Comparison of ENCODE assay signal across 8 cellular contexts in the genomic region with DNA sequence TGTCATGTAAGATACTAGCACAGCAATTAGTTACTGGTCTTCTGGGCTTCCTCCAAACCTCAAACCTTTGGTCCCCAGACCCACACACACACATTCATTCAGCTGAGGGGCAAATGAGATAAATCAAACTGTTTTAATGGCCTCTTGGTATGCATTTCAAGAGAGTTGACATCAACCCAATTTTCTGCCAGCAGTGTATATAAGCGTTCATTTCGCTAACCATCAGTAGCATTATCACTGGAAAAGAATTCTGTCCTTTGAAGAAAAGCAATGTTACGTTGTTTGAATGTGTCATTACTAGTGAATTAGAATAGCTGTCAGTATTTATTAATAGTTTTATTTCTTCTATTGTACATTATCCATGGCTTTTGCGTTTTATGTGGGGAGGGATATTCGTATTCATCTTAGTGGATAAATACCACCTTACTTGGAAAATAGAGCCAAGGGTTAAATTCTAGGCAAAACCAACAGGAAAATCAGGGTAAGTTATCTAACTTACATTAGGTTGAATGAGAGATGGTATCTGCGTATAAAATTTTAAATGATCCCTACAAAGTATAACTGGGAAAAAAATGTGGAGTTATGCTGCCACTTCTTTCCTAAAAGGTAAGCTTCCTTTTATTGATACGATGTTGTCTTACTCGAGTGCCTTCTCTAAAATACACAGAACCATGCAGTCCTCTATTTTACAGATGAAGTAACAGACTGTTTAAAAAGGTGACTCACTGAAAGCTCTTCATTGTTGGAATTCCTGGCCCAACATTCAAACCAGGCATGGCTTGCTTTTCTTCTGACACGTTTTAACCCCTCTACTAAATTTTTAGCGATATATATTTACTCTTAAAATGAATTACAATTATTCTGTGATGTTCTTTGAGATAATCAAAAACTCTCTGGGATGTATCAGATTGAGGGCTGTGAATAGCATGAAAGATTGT. TPM values are rescaled to one million over a fixed set of nuclear protein-coding genes. Genes with fewer than 3 reads are reported as not detected.
DNase-seq lines count a peak whose midpoint lies in the region; ATAC-seq and TF ChIP-seq lines count a peak whose summit lies in the region.

No MANE protein-coding gene starts in this region.

- H3K27me3 ChIP-seq in esophagus muscularis mucosa: no peaks in the 10 kb centered on the region
- H3K27me3 ChIP-seq in sigmoid colon: no peaks in the 10 kb centered on the region
- H3K27me3 ChIP-seq in ovary: no peaks in the 10 kb centered on the region

- TF ChIP-seq POLR2A in esophagus muscularis mucosa (IDR thresholded peaks at IDR 0.05; ENCODE audit: low read depth) (no peak), sigmoid colon (IDR thresholded peaks at IDR 0.05) (no peak), ovary (IDR thresholded peaks at IDR 0.05) (no peak)

- TF ChIP-seq CTCF in esophagus muscularis mucosa (IDR thresholded peaks at IDR 0.05) (no peak), sigmoid colon (IDR thresholded peaks at IDR 0.05) (no peak), ovary (IDR thresholded peaks at IDR 0.05) (no peak)

- H3K9me3 ChIP-seq in esophagus muscularis mucosa: no peaks in the 10 kb centered on the region
- H3K9me3 ChIP-seq in sigmoid colon: no peaks in the 10 kb centered on the region
- H3K9me3 ChIP-seq in ovary: no peaks in the 10 kb centered on the region

- peak overlapping the region; percentile 71 for H3K4me3 Mint-ChIP-seq in T-helper 1 cell treated with Interleukin-12 subunit alpha and Interleukin-12 subunit beta and Interleukin-4 antibody, amounts not matched to agents 30 μg/mL and 1 μg/mL, for 36 hours

- no peaks in the 10 kb centered on the region for H3K36me3 ChIP-seq in esophagus muscularis mucosa
- H3K36me3 ChIP-seq in sigmoid colon: no peaks in the 10 kb centered on the region
- no peaks in the 10 kb centered on the region for H3K36me3 ChIP-seq in ovary

- peaks cover 31% of the 10 kb centered on the region for H3K4me1 Mint-ChIP-seq in T-helper 1 cell treated with Interleukin-12 subunit alpha and Interleukin-12 subunit beta and Interleukin-4 antibody, amounts not matched to agents 30 μg/mL and 1 μg/mL, for 36 hours (ENCODE audit: low read depth)

- H3K4me1 ChIP-seq in esophagus muscularis mucosa (peaks cover 22 to 58% (median 52%) of the 10 kb centered on the region in 4 donors), sigmoid colon (peaks cover 0 to 62% (median 48%) of the 10 kb centered on the region in 4 donors), ovary (ENCODE audit: insufficient read depth) (peaks cover 8% of the 10 kb centered on the region)

- no peak for ATAC-seq in GM19395 (IDR thresholded peaks at IDR 0.05; ENCODE audit: unreplicated experiment)

- H3K27ac ChIP-seq in esophagus muscularis mucosa (replicated peaks in 1 of 4) (peak overlapping the region; percentile 98 to 100 (median 99)), sigmoid colon (peak overlapping the region; percentile 94 to 100 (median 98)), ovary (no peak overlapping the region)

- WGBS in esophagus muscularis mucosa: 49% methylated on average over 10 of the region's 10 CpGs
- 76 to 78% methylated on average over 10 of the region's 10 CpGs for WGBS in sigmoid colon, 2 donors
- 58 to 61% (median 60%) methylated on average over 10 of the region's 10 CpGs for WGBS in ovary, 3 donors

- no peaks in the 10 kb centered on the region for H3K9me3 Mint-ChIP-seq in T-helper 1 cell treated with Interleukin-12 subunit alpha and Interleukin-12 subunit beta and Interleukin-4 antibody, amounts not matched to agents 30 μg/mL and 1 μg/mL, for 36 hours

- H3K27ac Mint-ChIP-seq in T-helper 1 cell treated with Interleukin-12 subunit alpha and Interleukin-12 subunit beta and Interleukin-4 antibody, amounts not matched to agents 30 μg/mL and 1 μg/mL, for 36 hours: no peak overlapping the region

- no peaks in the 10 kb centered on the region for H3K36me3 Mint-ChIP-seq in T-helper 1 cell treated with Interleukin-12 subunit alpha and Interleukin-12 subunit beta and Interleukin-4 antibody, amounts not matched to agents 30 μg/mL and 1 μg/mL, for 36 hours (ENCODE audit: low read depth)

- peaks cover 17% of the 10 kb centered on the region for H3K27me3 Mint-ChIP-seq in T-helper 1 cell treated with Interleukin-12 subunit alpha and Interleukin-12 subunit beta and Interleukin-4 antibody, amounts not matched to agents 30 μg/mL and 1 μg/mL, for 36 hours (ENCODE audit: low read depth)

- DNase-seq in T-helper 1 cell (no peak), RPMI7951 (ENCODE audit: low read depth) (peak; percentile 59), esophagus muscularis mucosa (ENCODE audit: extremely low spot score) (no peak), sigmoid colon (no peak), ovary (no peak), SHP77 (lab: John Stamatoyannopoulos, UW) (no peak)

- H3K4me3 ChIP-seq in esophagus muscularis mucosa: peak overlapping the region in 3 of 4 donors; percentile 66 to 91 (median 91)
- H3K4me3 ChIP-seq in sigmoid colon: peak overlapping the region in 2 of 4 donors; percentile 91 to 94
- no peak overlapping the region for H3K4me3 ChIP-seq in ovary

- intact Hi-C loops in esophagus muscularis mucosa (cut with DNase I) (no loop called here), sigmoid colon (cut with DNase I) (no loop called here), ovary (cut with DNase I) (no loop called here)

- no peak for TF ChIP-seq EP300 in esophagus muscularis mucosa (IDR thresholded peaks at IDR 0.05)
- TF ChIP-seq EP300 in sigmoid colon (IDR thresholded peaks at IDR 0.05): no peak
- no peak for TF ChIP-seq EP300 in ovary (IDR thresholded peaks at IDR 0.05)

RNA-seq across cellular contexts. Expression of a gene that starts 2.0 kb away (rescaled TPM):
- 55.4 and 65.5 TPM in 2 replicates for total RNA-seq in RPMI7951 (2014; rRNA removed; shearing (Covaris generic))
- total RNA-seq in esophagus muscularis mucosa (100 to 1,000 TPM; 132 to 145 (median 139) TPM), sigmoid colon (100 to 1,000 TPM; 112 to 138 (median 127) TPM), ovary (10 to 100 TPM; 48.4 to 93.6 (median 83.5) TPM)
- polyA plus RNA-seq in sigmoid colon (10 to 100 TPM; 21.5 to 27.0 (median 23.6) TPM), ovary (10 to 100 TPM; 50.7 to 92.4 TPM)

Comparison
In these comparisons a context has a peak if more than half of its experiments do, and no peak if none do; other contexts are left out.
1. H3K27ac ChIP-seq: peak in esophagus muscularis mucosa (4 of 4) and sigmoid colon (4 of 4); none in ovary (0 of 2).